ENCODE assay signal across 22 cellular contexts in the genomic region with DNA sequence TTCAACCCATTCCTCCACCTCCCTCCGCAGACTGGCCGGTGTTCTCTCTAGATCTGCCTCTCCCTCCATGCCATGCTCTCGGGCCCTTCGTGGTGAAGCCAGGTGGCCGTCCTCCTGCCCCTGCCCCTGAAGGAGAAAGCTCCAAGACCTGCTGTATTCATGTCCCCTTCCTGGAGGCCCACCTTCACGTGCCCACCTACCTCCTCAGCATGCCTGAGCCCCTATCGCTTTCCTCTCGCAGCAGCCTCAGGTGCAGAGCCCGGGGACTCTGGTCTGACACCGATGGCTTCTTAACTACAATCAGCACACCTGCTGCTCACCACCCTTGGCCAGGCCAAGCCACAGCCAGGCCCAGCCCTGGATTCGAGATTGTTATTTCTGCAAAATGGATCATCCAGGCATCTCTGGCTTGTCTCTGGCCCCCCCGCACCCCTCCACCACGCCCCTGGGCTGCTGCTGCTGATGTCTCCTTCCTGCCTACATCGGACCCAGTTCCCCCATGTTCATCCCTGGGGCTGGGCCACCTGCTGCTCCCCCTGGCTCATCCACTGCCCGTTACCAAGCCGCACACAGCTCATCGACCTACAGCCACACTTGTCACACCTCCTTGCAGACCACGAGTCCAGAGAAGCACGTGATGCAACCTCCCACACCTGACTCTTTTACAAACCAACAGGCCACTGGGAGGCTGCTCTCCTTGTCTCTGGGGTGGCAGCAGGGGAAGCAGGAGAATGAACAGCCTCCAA. TPM values are rescaled to one million over a fixed set of nuclear protein-coding genes. Genes with fewer than 3 reads are reported as not detected.
"Had no signal": no experiment of that assay in that cellular context is flagged by ENCODE, and none has a peak within 500 bp of the region (broad histone marks: within the 10 kb centered on the region; RNA-seq: fewer than 3 reads in every experiment).

No MANE protein-coding gene starts in this region.

- H3K27ac ChIP-seq: ascending aorta, breast epithelium, epithelial cell of prostate, lower lobe of right lung, stomach, testis had no signal

- H3K27ac Mint-ChIP-seq: activated B cell treated with CpG ODN at 0.5 μM for 24 hours; activated naive CD4-positive, alpha-beta T cell treated with anti-CD3 and anti-CD28 coated beads for 36 hours; activated naive CD8-positive, alpha-beta T cell treated with anti-CD3 and anti-CD28 coated beads, Interleukin-2, amount 50 U/mL, for 24 hours; activated T-helper 1 cell treated with anti-CD3 and anti-CD28 coated beads, Interleukin-12 subunit alpha, Interleukin-12 subunit beta, Interleukin-2, Interleukin-4 antibody, amounts not matched to agents 30 ng/mL and 10 ng/mL and 1 ng/mL, durations not matched to agents 14 hours and 24 hours and 36 hours; effector memory CD8-positive, alpha-beta T cell; progenitor cell of endocrine pancreas had no signal

- H3K4me3 Mint-ChIP-seq: activated B cell treated with CpG ODN at 0.5 μM for 24 hours; activated naive CD4-positive, alpha-beta T cell treated with anti-CD3 and anti-CD28 coated beads for 36 hours; activated naive CD8-positive, alpha-beta T cell treated with anti-CD3 and anti-CD28 coated beads, Interleukin-2, amount 50 U/mL, for 24 hours; activated T-helper 1 cell treated with anti-CD3 and anti-CD28 coated beads, Interleukin-12 subunit alpha, Interleukin-12 subunit beta, Interleukin-2, Interleukin-4 antibody, amounts not matched to agents 30 ng/mL and 10 ng/mL and 1 ng/mL, durations not matched to agents 14 hours and 24 hours and 36 hours; effector memory CD8-positive, alpha-beta T cell had no signal

- H3K36me3 ChIP-seq: ascending aorta, breast epithelium, lower lobe of right lung, stomach had no signal

- H3K4me3 ChIP-seq: ascending aorta, breast epithelium, lower lobe of right lung, stomach, testis had no signal

- H3K36me3 Mint-ChIP-seq: naive B cell had no signal

- H3K27me3 Mint-ChIP-seq: activated B cell treated with CpG ODN at 0.5 μM for 24 hours; activated naive CD8-positive, alpha-beta T cell treated with anti-CD3 and anti-CD28 coated beads, Interleukin-2, amount 50 U/mL, for 24 hours; naive B cell had no signal

- H3K9me3 Mint-ChIP-seq: activated B cell treated with CpG ODN at 0.5 μM for 24 hours; activated naive CD4-positive, alpha-beta T cell treated with anti-CD3 and anti-CD28 coated beads for 36 hours; activated naive CD8-positive, alpha-beta T cell treated with anti-CD3 and anti-CD28 coated beads, Interleukin-2, amount 50 U/mL, for 24 hours; activated T-helper 1 cell treated with anti-CD3 and anti-CD28 coated beads, Interleukin-12 subunit alpha, Interleukin-12 subunit beta, Interleukin-2, Interleukin-4 antibody, amounts not matched to agents 30 ng/mL and 10 ng/mL and 1 ng/mL, durations not matched to agents 14 hours and 24 hours and 36 hours; effector memory CD8-positive, alpha-beta T cell had no signal

- H3K4me1 ChIP-seq: breast epithelium had no signal

- ATAC-seq: activated naive CD8-positive, alpha-beta T cell treated with anti-CD3 and anti-CD28 coated beads, Interleukin-2, amount 50 U/mL, for 24 hours; effector memory CD8-positive, alpha-beta T cell; lower lobe of right lung; sciatic nerve had no signal

- H3K27me3 ChIP-seq: ascending aorta, breast epithelium, stomach, testis had no signal

- DNase-seq: activated B cell treated with CpG ODN at 0.5 μM for 24 hours; activated CD4-positive, alpha-beta T cell treated with anti-CD3 and anti-CD28 coated beads for 48 hours; activated CD8-positive, alpha-beta memory T cell treated with anti-CD3 and anti-CD28 coated beads, Interleukin-2, amount 50 U/mL, for 48 hours; activated naive CD4-positive, alpha-beta T cell treated with anti-CD3 and anti-CD28 coated beads for 36 hours; activated naive CD8-positive, alpha-beta T cell treated with anti-CD3 and anti-CD28 coated beads, Interleukin-2, amount 50 U/mL, for 24 hours; dermis blood vessel endothelial cell; effector memory CD8-positive, alpha-beta T cell; foreskin melanocyte; naive B cell; stomach; SW 1271; testis had no signal

- H3K9me3 ChIP-seq: ascending aorta, breast epithelium, lower lobe of right lung, stomach, testis had no signal

- H3K4me1 Mint-ChIP-seq: activated naive CD8-positive, alpha-beta T cell treated with anti-CD3 and anti-CD28 coated beads, Interleukin-2, amount 50 U/mL, for 24 hours had no signal

RNA-seq across cellular contexts. Expression of a gene that starts 32.5 kb away (rescaled TPM):
- total RNA-seq: activated naive CD4-positive, alpha-beta T cell treated with anti-CD3 and anti-CD28 coated beads for 36 hours; activated T-helper 1 cell treated with anti-CD3 and anti-CD28 coated beads, Interleukin-12 subunit alpha, Interleukin-12 subunit beta, Interleukin-2, Interleukin-4 antibody, amounts not matched to agents 30 ng/mL and 10 ng/mL and 1 ng/mL, durations not matched to agents 14 hours and 24 hours and 36 hours; ascending aorta; chondrocyte; dermis blood vessel endothelial cell; fibroblast of lung; progenitor cell of endocrine pancreas; sciatic nerve; T-helper 2 cell treated with Interferon-gamma antibody and Interleukin-4, amounts not matched to agents 100 ng/mL and 5 ng/mL, for 36 hours; testis had no signal
- polyA plus RNA-seq: fibroblast of lung had no signal
